8 cellular contexts compared by ENCODE assay signal in genomic region chr6:129598244-129599187, GRCh38.
DNase-seq lines count a peak whose midpoint lies in the region; ATAC-seq, FAIRE-seq and TF ChIP-seq lines count a peak whose summit lies in the region.

No MANE protein-coding gene starts in this region.

- H3K36me3 ChIP-seq in naive thymus-derived CD4-positive, alpha-beta T cell (ENCODE audit: control insufficient read depth in 2 of 3, insufficient read depth in 3 of 3, low read length in 3 of 3) = no peaks in the 10 kb centered on the region

- peak; percentile 99 for FAIRE-seq in A204.1 (lab: Jason Lieb, UNC)

- DNase-seq in GM12865 (ENCODE audit: low read depth) = peak; percentile 84
- peak; percentile 85 for DNase-seq in NCI-H1105 treated with DMSO at 0.1 percent for 48 hours (lab: John Stamatoyannopoulos, UW)
- DNase-seq in erythroblast (lab: John Stamatoyannopoulos, UW) = peak; percentile 81 to 87
- DNase-seq in naive thymus-derived CD4-positive, alpha-beta T cell = peak in 7 of 9 donors; percentile 37 to 79 (median 70)
- no peak for DNase-seq in 8988T

- no peak overlapping the region for H3K27ac Mint-ChIP-seq in naive thymus-derived CD4-positive, alpha-beta T cell

- POLR2A ChIA-PET in naive thymus-derived CD4-positive, alpha-beta T cell (lab: Charles Lee) = interaction anchor here (1.6 kb wide), 1 partner anchor 151 kb away, joined by 9 read pairs; no protein-coding TSS in a partner anchor

- H3K9me3 Mint-ChIP-seq in naive thymus-derived CD4-positive, alpha-beta T cell = no peaks in the 10 kb centered on the region

- H3K4me1 ChIP-seq in naive thymus-derived CD4-positive, alpha-beta T cell (ENCODE audit: control insufficient read depth in 2 of 2, insufficient read depth in 2 of 2, low read length in 2 of 2) = no peaks in the 10 kb centered on the region

- CTCF ChIA-PET in naive thymus-derived CD4-positive, alpha-beta T cell (lab: Charles Lee) = interaction anchor here (0.5 to 7.1 kb wide), 24 partner anchors 8 to 641 kb away, joined by 3 to 114 read pairs (median 5); no protein-coding TSS in a partner anchor

- H3K27ac ChIP-seq in naive thymus-derived CD4-positive, alpha-beta T cell (ENCODE audit: low read depth, low read length) = no peak overlapping the region

- ATAC-seq in HG02678 (IDR thresholded peaks at IDR 0.05; ENCODE audit: unreplicated experiment) = peak; percentile 66
- ATAC-seq in SK-N-SH treated with all-trans-retinoic acid at 6 μM for 48 hours = peak; percentile 80
- ATAC-seq in naive thymus-derived CD4-positive, alpha-beta T cell = peak; percentile 95

- no peak overlapping the region for H3K4me3 ChIP-seq in GM12865 (ENCODE audit: low read depth, low read length)
- no peak overlapping the region for H3K4me3 ChIP-seq in naive thymus-derived CD4-positive, alpha-beta T cell (ENCODE audit: low read length)

- no peak for TF ChIP-seq POLR2A in erythroblast (IDR thresholded peaks at IDR 0.05; ENCODE audit: low read length)

- peak; percentile 60 for TF ChIP-seq CTCF in GM12865 (IDR thresholded peaks at IDR 0.05; ENCODE audit: insufficient read depth, low read depth, low read length, missing control alignments)

- H3K27me3 ChIP-seq in naive thymus-derived CD4-positive, alpha-beta T cell (ENCODE audit: control insufficient read depth in 2 of 2, insufficient read depth in 2 of 2, low read length in 2 of 2) = no peaks in the 10 kb centered on the region

- H3K4me3 Mint-ChIP-seq in naive thymus-derived CD4-positive, alpha-beta T cell = no peak overlapping the region

- H3K4me1 Mint-ChIP-seq in naive thymus-derived CD4-positive, alpha-beta T cell = peaks cover 0 to 2% (median 0%) of the 10 kb centered on the region in 7 donors

- peaks cover 0 to 3% (median 0%) of the 10 kb centered on the region in 5 donors for H3K27me3 Mint-ChIP-seq in naive thymus-derived CD4-positive, alpha-beta T cell

- H3K9me3 ChIP-seq in naive thymus-derived CD4-positive, alpha-beta T cell (ENCODE audit: control insufficient read depth in 2 of 3, low read length in 3 of 3) = no peaks in the 10 kb centered on the region

- H3K36me3 Mint-ChIP-seq in naive thymus-derived CD4-positive, alpha-beta T cell = no peaks in the 10 kb centered on the region

- intact Hi-C loops in naive thymus-derived CD4-positive, alpha-beta T cell (cut with micrococcal nuclease) = loop anchor here (1.0 kb wide), 8 partner anchors 74 to 1245 kb away; no protein-coding TSS in a partner anchor

TF ChIP-seq in SK-N-SH treated with all-trans-retinoic acid at 6 μM for 48 hours, 23 proteins besides CTCF, POLR2A, EP300 and RAD21:
- no peak for TF ChIP-seq ZNF70 (CRISPR knock-in tag; IDR thresholded peaks at IDR 0.05)
- TF ChIP-seq ZC3H10 (CRISPR knock-in tag; IDR thresholded peaks at IDR 0.05) = no peak
- no peak for TF ChIP-seq ZNF8 (CRISPR knock-in tag; IDR thresholded peaks at IDR 0.05)
- TF ChIP-seq ISL1 (CRISPR knock-in tag; IDR thresholded peaks at IDR 0.05) = no peak
